15 cellular contexts compared by ENCODE assay signal in genomic region chr7:137462847-137463246, GRCh38.
DNase-seq lines count a peak whose midpoint lies in the region; ATAC-seq and TF ChIP-seq lines count a peak whose summit lies in the region.
"Had no signal": no experiment of that assay in that cellular context is flagged by ENCODE, and none has a peak within 500 bp of the region (broad histone marks: within the 10 kb centered on the region; RNA-seq: fewer than 3 reads in every experiment).

No MANE protein-coding gene starts in this region.

- POLR2A ChIA-PET in PC-9 (lab: Charles Lee; ENCODE audit: unreplicated experiment), result interaction anchor here (0.5 kb wide), 1 partner anchor 17 kb away, joined by 7 read pairs; no protein-coding TSS in a partner anchor

- H3K27ac ChIP-seq in mammary epithelial cell (ENCODE audit: insufficient read depth, low read depth, low read length) (no peak overlapping the region), PC-9 (no peak overlapping the region)

- H3K79me2 ChIP-seq in mammary epithelial cell (ENCODE audit: insufficient read depth, low read length) (no peaks in the 10 kb centered on the region), PC-9 (ENCODE audit: low read depth) (no peaks in the 10 kb centered on the region)

- WGBS in mammary epithelial cell (ENCODE audit: low coverage, missing lambda C conversion rate), result 46% methylated on average over 5 of the region's 5 CpGs

- H3K9me3 ChIP-seq in mammary epithelial cell (replicated peaks; ENCODE audit: insufficient read depth, low read length), result no peaks in the 10 kb centered on the region
- H3K9me3 ChIP-seq in skeletal muscle satellite cell (replicated peaks; ENCODE audit: low read length), result no peaks in the 10 kb centered on the region
- no peaks in the 10 kb centered on the region for H3K9me3 ChIP-seq in PC-9 (ENCODE audit: insufficient read depth, low read depth)

- H3K36me3 ChIP-seq in mammary epithelial cell (ENCODE audit: insufficient read depth, low read length) (no peaks in the 10 kb centered on the region), skeletal muscle satellite cell (ENCODE audit: insufficient read depth, low read length) (peaks cover 23% of the 10 kb centered on the region), PC-9 (ENCODE audit: low read depth) (no peaks in the 10 kb centered on the region)

- peak; percentile 80 for ATAC-seq in GM18867 (IDR thresholded peaks at IDR 0.05; ENCODE audit: unreplicated experiment)
- peak; percentile 44 for ATAC-seq in HG03521 (IDR thresholded peaks at IDR 0.05; ENCODE audit: unreplicated experiment)
- ATAC-seq: K562, T-helper 17 cell had no signal

- no peak for TF ChIP-seq CTCF in mammary epithelial cell (conservative IDR thresholded peaks at IDR 0.05 in 1 of 2, IDR thresholded peaks at IDR 0.05 in 1 of 2; ENCODE audit: extremely low read depth in 1 of 2, insufficient read depth in 1 of 2, low read depth in 1 of 2, low read length in 2 of 2)
- TF ChIP-seq CTCF in PC-9 (conservative IDR thresholded peaks at IDR 0.05), result no peak

- H4K20me1 ChIP-seq in mammary epithelial cell (ENCODE audit: insufficient read depth, low read length) (no peaks in the 10 kb centered on the region), PC-9 (ENCODE audit: insufficient read depth) (no peaks in the 10 kb centered on the region)

- DNase-seq in mammary epithelial cell, result no peak
- no peak for DNase-seq in SKM-1 (lab: John Stamatoyannopoulos, UW; ENCODE audit: unreplicated experiment)
- no peak for DNase-seq in SKM-1 treated with dmso at 0.1 percent for 144 hours (lab: John Stamatoyannopoulos, UW; ENCODE audit: unreplicated experiment)
- DNase-seq in PC-9, result no peak
- DNase-seq: C1 segment of cervical spinal cord, H7, NCI-H1092, NCI-H2107, NCI-H345, NCI-H526 treated with DMSO at 0.1 percent for 48 hours, T-helper 17 cell had no signal

- H2AFZ ChIP-seq in mammary epithelial cell (ENCODE audit: low read depth, low read length), result peak overlapping the region; percentile 43
- H2AFZ ChIP-seq in PC-9, result no peak overlapping the region

- in situ Hi-C loops in mammary epithelial cell (cut with MboI; ENCODE audit: low sequenced_read_pairs in 2 of 2), result no loop called here

- no TSS peak for BruUV-seq in mammary epithelial cell (replicated peaks; lab: Mats Ljungman, UMichigan)
- no TSS peak for BruUV-seq in PC-9 (replicated peaks; lab: Mats Ljungman, UMichigan)

- H3F3A ChIP-seq in PC-9 (ENCODE audit: insufficient read depth, low read depth), result no peaks in the 10 kb centered on the region

- H3K4me3 ChIP-seq in mammary epithelial cell (replicated peaks in 1 of 3; ENCODE audit: insufficient read depth in 1 of 3, low read depth in 2 of 3, low read length in 3 of 3) (no peak overlapping the region), skeletal muscle satellite cell (ENCODE audit: low read length) (peak overlapping the region; percentile 4), PC-9 (no peak overlapping the region)
- H3K4me3 ChIP-seq: K562 had no signal

- CTCF ChIA-PET in mammary epithelial cell (lab: Charles Lee; ENCODE audit: low non-redundant PET), result no interaction called here
- CTCF ChIA-PET in PC-9 (lab: Charles Lee), result no interaction called here

- dilution Hi-C loops in mammary epithelial cell (cut with HindIII; ENCODE audit: low sequenced_read_pairs), result no loop called here

- intact Hi-C loops in mammary epithelial cell (cut with micrococcal nuclease), result no loop called here
- intact Hi-C loops in PC-9 (cut with micrococcal nuclease; ENCODE audit: unreplicated experiment), result no loop called here

- H3K4me1 ChIP-seq in mammary epithelial cell (ENCODE audit: insufficient read depth, low read length) (peaks cover 22% of the 10 kb centered on the region), skeletal muscle satellite cell (ENCODE audit: control insufficient read depth, insufficient read depth, low read length) (peaks cover 16% of the 10 kb centered on the region), PC-9 (replicated peaks; ENCODE audit: insufficient read depth) (no peaks in the 10 kb centered on the region)

- no peaks in the 10 kb centered on the region for H3K27me3 ChIP-seq in mammary epithelial cell (ENCODE audit: insufficient read depth, low read length)
- H3K27me3 ChIP-seq in skeletal muscle satellite cell (ENCODE audit: control insufficient read depth, insufficient read depth, low read length), result no peaks in the 10 kb centered on the region
- H3K27me3 ChIP-seq in PC-9 (ENCODE audit: insufficient read depth, low read depth), result no peaks in the 10 kb centered on the region

- no peak overlapping the region for H3K9ac ChIP-seq in mammary epithelial cell (ENCODE audit: insufficient read depth, low read length)
- H3K9ac ChIP-seq in skeletal muscle satellite cell (ENCODE audit: low read depth, low read length), result peak overlapping the region; percentile 34

- H3K4me2 ChIP-seq in mammary epithelial cell (ENCODE audit: insufficient read depth, low read depth, low read length), result no peak overlapping the region
- peak overlapping the region; percentile 62 for H3K4me2 ChIP-seq in skeletal muscle satellite cell (ENCODE audit: low read length)
- H3K4me2 ChIP-seq in PC-9, result no peak overlapping the region

- no peaks in the 10 kb centered on the region for H3K9me2 ChIP-seq in PC-9 (ENCODE audit: insufficient read depth)
